8 cellular contexts compared by ENCODE assay signal in the genomic region with DNA sequence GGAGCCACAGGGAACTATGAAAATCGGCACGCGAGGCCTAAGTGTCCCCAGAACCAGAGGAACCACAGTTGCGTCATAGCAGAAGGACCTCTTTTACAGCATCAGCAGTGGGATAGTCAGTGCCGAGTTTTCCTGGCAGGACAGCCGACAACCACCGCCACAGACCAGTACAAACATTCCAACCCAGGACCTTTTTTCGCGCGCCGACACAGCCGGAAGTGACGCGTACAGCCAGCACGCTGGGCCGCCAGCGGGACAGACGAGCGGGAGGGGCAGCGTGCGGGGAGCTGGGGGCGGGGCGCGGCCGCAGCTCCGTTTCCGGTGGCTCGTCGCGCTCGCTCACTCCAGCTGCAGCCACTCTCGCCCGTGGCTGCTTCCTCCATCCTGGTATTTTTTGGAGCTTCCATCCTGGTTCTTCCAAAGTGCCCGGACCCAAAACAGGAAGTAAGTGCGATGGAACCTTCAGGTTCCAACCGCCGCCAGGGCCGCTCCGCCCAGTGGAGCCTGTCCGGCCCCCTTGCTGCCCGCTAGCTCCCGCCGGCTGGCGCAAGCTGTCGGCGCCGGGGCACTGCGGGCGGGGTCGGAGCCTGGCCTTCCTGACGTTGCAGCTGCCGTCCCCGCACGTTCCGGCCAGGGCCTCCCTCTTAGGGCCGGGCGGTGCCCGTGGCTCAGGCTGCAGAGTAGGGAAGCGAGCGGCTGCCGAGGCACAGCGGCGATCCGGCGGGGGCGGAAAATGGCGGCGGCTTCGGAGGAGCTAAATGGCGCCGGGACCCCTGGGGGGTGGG. TPM values are rescaled to one million over a fixed set of nuclear protein-coding genes. Genes with fewer than 3 reads are reported as not detected.
DNase-seq lines count a peak whose midpoint lies in the region; ATAC-seq and TF ChIP-seq lines count a peak whose summit lies in the region.

Gene DMTF1 (plus strand): TSS at position 342 of the 785 bp plus-strand sequence. CDS start 12,489 bp downstream, outside the sequence.

- peak within 1 kb of the TSS; percentile 100 for H3K14ac ChIP-seq in H9 (ENCODE audit: insufficient read depth, low read length)

- H3K27me3 Mint-ChIP-seq in H9 (ENCODE audit: low read depth) (no peaks in the 10 kb centered on the region), nephron progenitor cell (ENCODE audit: low read depth, poor library complexity) (no peaks in the 10 kb centered on the region)
- H3K27me3 Mint-ChIP-seq in stimulated activated naive CD8-positive, alpha-beta T cell treated with anti-CD3 and anti-CD28 coated beads, Interleukin-15, amount 100 ng/mL, for 72 hours, result no peaks in the 10 kb centered on the region

- H3K79me2 ChIP-seq in H9 (ENCODE audit: insufficient read depth, low read length), result peaks cover 32% of the 10 kb centered on the region; the same call in 1 of the 2 replicates

- H2BK20ac ChIP-seq in H9 (ENCODE audit: low read depth, low read length, poor library complexity, severe bottlenecking), result no peak within 1 kb of the TSS

- peak within 1 kb of the TSS; percentile 11 for H3T11ph ChIP-seq in H9 (ENCODE audit: low read length)

- H3K23me2 ChIP-seq in H9 (ENCODE audit: insufficient read length, low read depth, low read length, poor library complexity, severe bottlenecking), result peaks cover 3% of the 10 kb centered on the region

- WGBS in H9 (ENCODE audit: extremely low coverage, insufficient read length, low lambda C conversion rate), result no CpG with 5 or more reads among the region's 71 CpGs

- H3K9me3 Mint-ChIP-seq in H9 (peaks cover 0 to 4% of the 10 kb centered on the region in 2 experiments; a peak in 1 of 5 replicates), nephron progenitor cell (no peaks in the 10 kb centered on the region)
- no peaks in the 10 kb centered on the region for H3K9me3 Mint-ChIP-seq in stimulated activated naive CD8-positive, alpha-beta T cell treated with anti-CD3 and anti-CD28 coated beads, Interleukin-15, amount 100 ng/mL, for 72 hours

- H3K27ac Mint-ChIP-seq in H9 (peak within 1 kb of the TSS; percentile 98 to 100 (median 100)), nephron progenitor cell (peak within 1 kb of the TSS; percentile 100)
- peak within 1 kb of the TSS; percentile 95 to 99 for H3K27ac Mint-ChIP-seq in stimulated activated naive CD8-positive, alpha-beta T cell treated with anti-CD3 and anti-CD28 coated beads, Interleukin-15, amount 100 ng/mL, for 72 hours

- H3K9me3 ChIP-seq in H9 (ENCODE audit: control insufficient read depth, low read depth, low read length) (no peaks in the 10 kb centered on the region), MG63 (no peaks in the 10 kb centered on the region)

- no peaks in the 10 kb centered on the region for H3K79me1 ChIP-seq in H9 (ENCODE audit: insufficient read depth, low read depth, low read length, poor library complexity, severe bottlenecking)

- peak within 1 kb of the TSS; percentile 97 for H3K56ac ChIP-seq in H9 (ENCODE audit: insufficient read length, low read depth, low read length)

- no peaks in the 10 kb centered on the region for H3K27me3 ChIP-seq in H9 (ENCODE audit: insufficient read depth, low read length)
- H3K27me3 ChIP-seq in MG63, result no peaks in the 10 kb centered on the region

- peak within 1 kb of the TSS; percentile 100 for H3K9ac ChIP-seq in H9 (ENCODE audit: extremely low read depth, insufficient read length, low read length)

- H3K4me3 ChIP-seq in MG63, result peak within 1 kb of the TSS; percentile 78

- H2AFZ ChIP-seq in H9 (ENCODE audit: low read length), result no peak within 1 kb of the TSS

- H3K36me3 Mint-ChIP-seq in H9 (ENCODE audit: insufficient read depth in 1 of 3, low read depth in 3 of 3), result peaks cover 3 to 20% (median 19%) of the 10 kb centered on the region in 3 experiments; a peak in 6 of 7 replicates
- no peaks in the 10 kb centered on the region for H3K36me3 Mint-ChIP-seq in nephron progenitor cell (ENCODE audit: low read depth)

- H3K4me2 ChIP-seq in H9 (ENCODE audit: insufficient read depth, insufficient read length, low read length), result peak within 1 kb of the TSS; percentile 90

- peak within 1 kb of the TSS; percentile 97 for H2BK5ac ChIP-seq in H9 (ENCODE audit: insufficient read length, low read length)

- H2BK15ac ChIP-seq in H9 (ENCODE audit: low read depth, low read length), result no peak within 1 kb of the TSS; the same call in 1 of the 2 replicates

- H3K4me1 ChIP-seq in H9 (ENCODE audit: insufficient read depth, low read length), result no peaks in the 10 kb centered on the region

- H3K36me3 ChIP-seq in MG63, result peaks cover 12% of the 10 kb centered on the region

- DNase-seq in ELR (ENCODE audit: low read depth) (peak; percentile 93), H9 (peak; percentile 95), MG63 (peak; percentile 90), SHP77 treated with DMSO at 0.1 percent for 48 hours (lab: John Stamatoyannopoulos, UW) (peak; percentile 78), fibroblast of the conjunctiva (ENCODE audit: low read depth) (peak; percentile 94), nephron progenitor cell (peak; percentile 93)
- DNase-seq in activated effector memory CD4-positive, alpha-beta T cell treated with anti-CD3 and anti-CD28 coated beads, Interleukin-2, amount 50 U/mL, for 16 hours, result peak; percentile 95
- peak; percentile 81 to 85 for DNase-seq in stimulated activated naive CD8-positive, alpha-beta T cell treated with anti-CD3 and anti-CD28 coated beads, Interleukin-15, amount 100 ng/mL, for 72 hours

- H2BK120ac ChIP-seq in H9 (ENCODE audit: low read depth, low read length, poor library complexity, severe bottlenecking), result peak within 1 kb of the TSS; percentile 94

- peak within 1 kb of the TSS; percentile 95 for H3K27ac ChIP-seq in H9 (ENCODE audit: insufficient read length, low read depth, low read length)

- peak; percentile 90 for ATAC-seq in stimulated activated naive CD8-positive, alpha-beta T cell treated with anti-CD3 and anti-CD28 coated beads, Interleukin-15, amount 100 ng/mL, for 72 hours

- H3K4me3 Mint-ChIP-seq in H9, result peak within 1 kb of the TSS; percentile 97 to 98
- H3K4me3 Mint-ChIP-seq in nephron progenitor cell, result peak within 1 kb of the TSS; percentile 96
- H3K4me3 Mint-ChIP-seq in stimulated activated naive CD8-positive, alpha-beta T cell treated with anti-CD3 and anti-CD28 coated beads, Interleukin-15, amount 100 ng/mL, for 72 hours, result peak within 1 kb of the TSS; percentile 79 to 84

- peaks cover 25 to 30% of the 10 kb centered on the region in 2 experiments for H3K4me1 Mint-ChIP-seq in H9
- peaks cover 56% of the 10 kb centered on the region for H3K4me1 Mint-ChIP-seq in nephron progenitor cell
- H3K4me1 Mint-ChIP-seq in stimulated activated naive CD8-positive, alpha-beta T cell treated with anti-CD3 and anti-CD28 coated beads, Interleukin-15, amount 100 ng/mL, for 72 hours, result peaks cover 35% of the 10 kb centered on the region

- no peak within 1 kb of the TSS for H3K23ac ChIP-seq in H9 (ENCODE audit: insufficient read length, low read depth, low read length)

- peak within 1 kb of the TSS; percentile 99 for H4K5ac ChIP-seq in H9 (ENCODE audit: insufficient read length, low read depth, low read length)

- H3K18ac ChIP-seq in H9 (ENCODE audit: insufficient read length, low read depth, low read length), result peak within 1 kb of the TSS; percentile 100

- no peaks in the 10 kb centered on the region for H4K20me1 ChIP-seq in H9 (ENCODE audit: control insufficient read depth, insufficient read depth, insufficient read length)

- no peak within 1 kb of the TSS for H2AK5ac ChIP-seq in H9 (ENCODE audit: insufficient read length, low read length)

- peak within 1 kb of the TSS; percentile 91 for H2BK12ac ChIP-seq in H9 (ENCODE audit: insufficient read length, low read depth, low read length)

- H4K91ac ChIP-seq in H9 (ENCODE audit: insufficient read length, low read depth, low read length), result peak within 1 kb of the TSS; percentile 98

- peak within 1 kb of the TSS; percentile 98 for H4K8ac ChIP-seq in H9 (replicated peaks; ENCODE audit: insufficient read length, low read depth, low read length)

- no peak for TF ChIP-seq CTCF in H9 (conservative IDR thresholded peaks at IDR 0.05)
- no peak for TF ChIP-seq CTCF in nephron progenitor cell (IDR thresholded peaks at IDR 0.05)

- peak within 1 kb of the TSS; percentile 98 for H3K4ac ChIP-seq in H9 (ENCODE audit: low read depth, low read length)

RNA-seq across cellular contexts. Expression of gene DMTF1, which starts in this region (rescaled TPM):
- 102 and 111 TPM in 2 replicates for total RNA-seq in H9 (2021)
- 11.2 and 18.6 TPM in 2 replicates for total RNA-seq in MG63 (2014; rRNA removed; shearing (Covaris generic); ENCODE audit: low replicate concordance)

Comparison
In these comparisons a context has a peak if more than half of its experiments do, and no peak if none do; other contexts are left out.
1. Peak in every context shown above with its lines: DNase-seq, ATAC-seq, H3K4me3 ChIP-seq and H3K27ac ChIP-seq.